ENCODE assay signal across 1 cellular context in genomic region chr20:18793625-18794427, GRCh38.
TF ChIP-seq lines count a peak whose summit lies in the region.

No MANE protein-coding gene starts in this region.

TF ChIP-seq in HEK293, 187 proteins besides CTCF, POLR2A, EP300 and RAD21 (continued from another document):
- TF ChIP-seq ZBTB8A (tag by site-specific recombination; IDR thresholded peaks at IDR 0.05): peak; percentile 51
- peak; percentile 96 for TF ChIP-seq SCRT2 (tag by site-specific recombination; IDR thresholded peaks at IDR 0.05)
- TF ChIP-seq ZNF610 (tag by site-specific recombination; IDR thresholded peaks at IDR 0.05; ENCODE audit: borderline replicate concordance): peak; percentile 11; the same call in 1 of the 2 replicates
- peak; percentile 25; the same call in 1 of the 2 replicates for TF ChIP-seq ZFHX2 (tag by site-specific recombination; conservative IDR thresholded peaks at IDR 0.05)
- peak; percentile 100 for TF ChIP-seq ZNF335 (tag by site-specific recombination; conservative IDR thresholded peaks at IDR 0.05)
- no peak for TF ChIP-seq TRIM28 (IDR thresholded peaks at IDR 0.05; ENCODE audit: borderline replicate concordance, low read length)
- TF ChIP-seq ZNF843 (tag by site-specific recombination; IDR thresholded peaks at IDR 0.05): 0 out of 2 replicates have a peak, but pooled peaks have one; percentile 23
- TF ChIP-seq ZBTB11 (tag by site-specific recombination; conservative IDR thresholded peaks at IDR 0.05; ENCODE audit: low read depth): peak; percentile 86
- TF ChIP-seq MZF1 (tag by site-specific recombination; IDR thresholded peaks at IDR 0.05; ENCODE audit: borderline replicate concordance): peak; percentile 99
- TF ChIP-seq ZNF580 (tag by site-specific recombination; IDR thresholded peaks at IDR 0.05): peak; percentile 95
- 0 out of 2 replicates have a peak, but pooled peaks have one; percentile 47 for TF ChIP-seq ZFP37 (tag by site-specific recombination; IDR thresholded peaks at IDR 0.05)
- TF ChIP-seq ZBTB17 (tag by site-specific recombination; IDR thresholded peaks at IDR 0.05): peak; percentile 90
- peak; percentile 79 for TF ChIP-seq SP2 (tag by site-specific recombination; IDR thresholded peaks at IDR 0.05)
- peak; percentile 67 for TF ChIP-seq KLF9 (tag by site-specific recombination; IDR thresholded peaks at IDR 0.05; ENCODE audit: low read depth)
- TF ChIP-seq SCRT1 (tag by site-specific recombination; IDR thresholded peaks at IDR 0.05; ENCODE audit: borderline replicate concordance): 0 out of 2 replicates have a peak, but pooled peaks have one; percentile 13
- TF ChIP-seq PRDM1 (tag by site-specific recombination; IDR thresholded peaks at IDR 0.05): peak; percentile 72
- no peak for TF ChIP-seq GFI1B (tag by site-specific recombination; IDR thresholded peaks at IDR 0.05)
- TF ChIP-seq ZBTB48 (tag by site-specific recombination; IDR thresholded peaks at IDR 0.05): peak; percentile 99
- peak; percentile 82 for TF ChIP-seq KLF17 (tag by site-specific recombination; IDR thresholded peaks at IDR 0.05)
- TF ChIP-seq ZNF629 (tag by site-specific recombination; IDR thresholded peaks at IDR 0.05): peak; percentile 96
- TF ChIP-seq ZNF274 (IDR thresholded peaks at IDR 0.05; ENCODE audit: low read length): no peak
- no peak for TF ChIP-seq ZNF274 (tag by site-specific recombination; IDR thresholded peaks at IDR 0.05; ENCODE audit: borderline replicate concordance)
- TF ChIP-seq ZNF521 (tag by site-specific recombination; IDR thresholded peaks at IDR 0.05): no peak
- TF ChIP-seq SP3 (tag by site-specific recombination; IDR thresholded peaks at IDR 0.05): peak; percentile 65
- no peak for TF ChIP-seq PRDM2 (tag by site-specific recombination; IDR thresholded peaks at IDR 0.05; ENCODE audit: borderline replicate concordance)
- 0 out of 2 replicates have a peak, but pooled peaks have one; percentile 6 for TF ChIP-seq ZSCAN18 (tag by site-specific recombination; IDR thresholded peaks at IDR 0.05)
- no peak for TF ChIP-seq ZNF366 (tag by site-specific recombination; conservative IDR thresholded peaks at IDR 0.05)
